1 cellular context compared by ENCODE assay signal in the genomic region with DNA sequence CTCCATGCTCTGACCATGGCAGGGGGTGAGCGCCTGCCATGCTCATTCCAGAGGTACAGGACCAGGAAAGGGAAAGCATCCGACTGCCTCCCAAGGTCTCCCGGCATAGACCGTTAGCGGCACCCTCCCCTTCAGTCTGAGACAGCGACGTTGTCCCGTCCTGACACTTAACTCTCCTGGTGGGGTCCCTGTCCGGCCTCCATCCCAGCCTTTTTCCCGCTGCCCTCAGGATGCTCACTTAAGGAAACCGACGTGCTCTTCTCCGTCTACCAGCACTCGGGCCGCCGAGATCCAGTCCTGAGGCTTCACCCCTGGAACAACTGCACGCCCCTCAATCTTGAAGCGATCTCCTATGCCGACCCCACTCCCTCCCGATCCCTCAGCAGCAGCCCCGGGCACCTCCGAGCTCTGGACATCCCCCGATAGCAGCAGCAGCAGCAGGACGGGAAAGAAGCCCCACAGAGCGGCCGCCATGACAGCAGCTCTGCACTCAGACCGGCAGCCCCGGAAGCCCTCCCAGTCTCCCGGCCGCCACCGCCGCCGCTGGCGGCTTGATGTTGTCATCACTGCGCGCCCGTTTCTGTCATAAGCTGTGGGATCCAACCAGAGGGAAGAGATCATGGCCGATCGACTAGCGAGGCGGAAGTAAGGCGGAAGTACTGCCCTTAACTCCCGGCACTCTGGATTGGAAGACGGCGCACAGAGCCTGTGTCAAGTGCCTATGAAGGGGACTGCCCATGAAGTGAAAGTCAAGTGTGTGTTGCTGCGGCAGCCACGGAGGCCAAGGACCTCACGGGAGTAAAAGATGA.
TF ChIP-seq lines count a peak whose summit lies in the region.

Gene EMC7, minus strand, starts transcription at position 497 of the 809 bp plus-strand sequence. Its CDS starts 23 bp downstream, at position 474.
Gene PGBD4, plus strand, starts transcription at position 718 of the 809 bp plus-strand sequence. CDS start 449 bp downstream, outside the sequence.

TF ChIP-seq in K562, 482 proteins besides CTCF, POLR2A, EP300 and RAD21 (continued from another document and continues in another):
- TF ChIP-seq ZNF586 (CRISPR knock-in tag; conservative IDR thresholded peaks at IDR 0.05) (no peak), NFE2L1 (tag; IDR thresholded peaks at IDR 0.05; ENCODE audit: borderline replicate concordance, low read depth) (no peak), CTBP1 (IDR thresholded peaks at IDR 0.05; ENCODE audit: borderline replicate concordance) (no peak), SIX5 (IDR thresholded peaks at IDR 0.05; ENCODE audit: borderline replicate concordance in 1 of 2, insufficient read depth in 1 of 2, low read depth in 1 of 2, low read length in 2 of 2) (peak; percentile 65 to 66; a peak in 3 of 4 replicates), RUNX1 (IDR thresholded peaks at IDR 0.05; ENCODE audit: low read depth) (no peak), NFYB (IDR thresholded peaks at IDR 0.05; ENCODE audit: extremely low read depth, insufficient read length) (peak; percentile 80), ZNF395 (CRISPR knock-in tag; IDR thresholded peaks at IDR 0.05) (peak; percentile 87), HDAC1 (IDR thresholded peaks at IDR 0.05) (peak in 1 of 2 experiments; percentile 83; a peak in 2 of 4 replicates), ZNF174 (CRISPR knock-in tag; IDR thresholded peaks at IDR 0.05) (no peak), HMG20A (CRISPR knock-in tag; conservative IDR thresholded peaks at IDR 0.05) (no peak), ZNF780A (CRISPR knock-in tag; IDR thresholded peaks at IDR 0.05) (no peak), RBM17 (IDR thresholded peaks at IDR 0.05; ENCODE audit: borderline replicate concordance, low read depth, low read length) (no peak), NFATC3 (IDR thresholded peaks at IDR 0.05) (no peak), MEF2D (tag; conservative IDR thresholded peaks at IDR 0.05; ENCODE audit: low read depth) (no peak; the same call in 1 of the 2 replicates), ZNF449 (CRISPR knock-in tag; IDR thresholded peaks at IDR 0.05) (no peak), ID3 (CRISPR knock-in tag; IDR thresholded peaks at IDR 0.05) (no peak), ID3 (tag; IDR thresholded peaks at IDR 0.05) (no peak), SIN3A (IDR thresholded peaks at IDR 0.05; ENCODE audit: borderline replicate concordance in 2 of 2, control insufficient read depth in 1 of 2, low read depth in 2 of 2, low read length in 2 of 2) (peak in 1 of 2 experiments; percentile 91; a peak in 1 of 4 replicates), RNF219 (CRISPR knock-in tag; IDR thresholded peaks at IDR 0.05) (no peak), MYBL2 (IDR thresholded peaks at IDR 0.05; ENCODE audit: low read depth) (no peak; the same call in 1 of the 2 replicates), MYBL2 (CRISPR knock-in tag; IDR thresholded peaks at IDR 0.05; ENCODE audit: borderline replicate concordance) (no peak), TARDBP (IDR thresholded peaks at IDR 0.05) (no peak; the same call in 1 of the 2 replicates), TFAP4 (CRISPR knock-in tag; IDR thresholded peaks at IDR 0.05; ENCODE audit: borderline replicate concordance) (peak; percentile 89), ZNF830 (CRISPR knock-in tag; IDR thresholded peaks at IDR 0.05) (no peak), ELK3 (CRISPR knock-in tag; IDR thresholded peaks at IDR 0.05) (no peak), ZFP91 (CRISPR knock-in tag; IDR thresholded peaks at IDR 0.05) (no peak), KAT7 (CRISPR knock-in tag; IDR thresholded peaks at IDR 0.05; ENCODE audit: borderline replicate concordance) (no peak; the same call in 1 of the 2 replicates), POLR2AphosphoS5 (IDR thresholded peaks at IDR 0.05; ENCODE audit: control insufficient read depth, insufficient read depth, low read depth, low read length) (peak; percentile 75), ASH1L (IDR thresholded peaks at IDR 0.05; ENCODE audit: borderline replicate concordance, low read depth, partially characterized antibody) (peak; percentile 67), MAFF (IDR thresholded peaks at IDR 0.05; ENCODE audit: low read length) (no peak), FOXA1 (IDR thresholded peaks at IDR 0.05; ENCODE audit: borderline replicate concordance) (no peak), ZNF184 (CRISPR knock-in tag; IDR thresholded peaks at IDR 0.05) (no peak), RBM25 (IDR thresholded peaks at IDR 0.05; ENCODE audit: low read depth, low read length, severe bottlenecking) (no peak), CBX5 (IDR thresholded peaks at IDR 0.05; ENCODE audit: borderline replicate concordance, low read depth) (no peak), SMAD4 (CRISPR knock-in tag; conservative IDR thresholded peaks at IDR 0.05) (0 out of 2 replicates have a peak, but pooled peaks have one; percentile 47), PREB (CRISPR knock-in tag; IDR thresholded peaks at IDR 0.05) (no peak)
- TF ChIP-seq, protein P1, sequence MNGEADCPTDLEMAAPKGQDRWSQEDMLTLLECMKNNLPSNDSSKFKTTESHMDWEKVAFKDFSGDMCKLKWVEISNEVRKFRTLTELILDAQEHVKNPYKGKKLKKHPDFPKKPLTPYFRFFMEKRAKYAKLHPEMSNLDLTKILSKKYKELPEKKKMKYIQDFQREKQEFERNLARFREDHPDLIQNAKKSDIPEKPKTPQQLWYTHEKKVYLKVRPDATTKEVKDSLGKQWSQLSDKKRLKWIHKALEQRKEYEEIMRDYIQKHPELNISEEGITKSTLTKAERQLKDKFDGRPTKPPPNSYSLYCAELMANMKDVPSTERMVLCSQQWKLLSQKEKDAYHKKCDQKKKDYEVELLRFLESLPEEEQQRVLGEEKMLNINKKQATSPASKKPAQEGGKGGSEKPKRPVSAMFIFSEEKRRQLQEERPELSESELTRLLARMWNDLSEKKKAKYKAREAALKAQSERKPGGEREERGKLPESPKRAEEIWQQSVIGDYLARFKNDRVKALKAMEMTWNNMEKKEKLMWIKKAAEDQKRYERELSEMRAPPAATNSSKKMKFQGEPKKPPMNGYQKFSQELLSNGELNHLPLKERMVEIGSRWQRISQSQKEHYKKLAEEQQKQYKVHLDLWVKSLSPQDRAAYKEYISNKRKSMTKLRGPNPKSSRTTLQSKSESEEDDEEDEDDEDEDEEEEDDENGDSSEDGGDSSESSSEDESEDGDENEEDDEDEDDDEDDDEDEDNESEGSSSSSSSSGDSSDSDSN (IDR thresholded peaks at IDR 0.05; ENCODE audit: borderline replicate concordance in 1 of 2, low read depth in 2 of 2, low read length in 2 of 2): no peak
- TF ChIP-seq, protein P2, sequence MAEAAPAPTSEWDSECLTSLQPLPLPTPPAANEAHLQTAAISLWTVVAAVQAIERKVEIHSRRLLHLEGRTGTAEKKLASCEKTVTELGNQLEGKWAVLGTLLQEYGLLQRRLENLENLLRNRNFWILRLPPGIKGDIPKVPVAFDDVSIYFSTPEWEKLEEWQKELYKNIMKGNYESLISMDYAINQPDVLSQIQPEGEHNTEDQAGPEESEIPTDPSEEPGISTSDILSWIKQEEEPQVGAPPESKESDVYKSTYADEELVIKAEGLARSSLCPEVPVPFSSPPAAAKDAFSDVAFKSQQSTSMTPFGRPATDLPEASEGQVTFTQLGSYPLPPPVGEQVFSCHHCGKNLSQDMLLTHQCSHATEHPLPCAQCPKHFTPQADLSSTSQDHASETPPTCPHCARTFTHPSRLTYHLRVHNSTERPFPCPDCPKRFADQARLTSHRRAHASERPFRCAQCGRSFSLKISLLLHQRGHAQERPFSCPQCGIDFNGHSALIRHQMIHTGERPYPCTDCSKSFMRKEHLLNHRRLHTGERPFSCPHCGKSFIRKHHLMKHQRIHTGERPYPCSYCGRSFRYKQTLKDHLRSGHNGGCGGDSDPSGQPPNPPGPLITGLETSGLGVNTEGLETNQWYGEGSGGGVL (CRISPR knock-in tag; IDR thresholded peaks at IDR 0.05): no peak
